8 cellular contexts compared by ENCODE assay signal in the genomic region with DNA sequence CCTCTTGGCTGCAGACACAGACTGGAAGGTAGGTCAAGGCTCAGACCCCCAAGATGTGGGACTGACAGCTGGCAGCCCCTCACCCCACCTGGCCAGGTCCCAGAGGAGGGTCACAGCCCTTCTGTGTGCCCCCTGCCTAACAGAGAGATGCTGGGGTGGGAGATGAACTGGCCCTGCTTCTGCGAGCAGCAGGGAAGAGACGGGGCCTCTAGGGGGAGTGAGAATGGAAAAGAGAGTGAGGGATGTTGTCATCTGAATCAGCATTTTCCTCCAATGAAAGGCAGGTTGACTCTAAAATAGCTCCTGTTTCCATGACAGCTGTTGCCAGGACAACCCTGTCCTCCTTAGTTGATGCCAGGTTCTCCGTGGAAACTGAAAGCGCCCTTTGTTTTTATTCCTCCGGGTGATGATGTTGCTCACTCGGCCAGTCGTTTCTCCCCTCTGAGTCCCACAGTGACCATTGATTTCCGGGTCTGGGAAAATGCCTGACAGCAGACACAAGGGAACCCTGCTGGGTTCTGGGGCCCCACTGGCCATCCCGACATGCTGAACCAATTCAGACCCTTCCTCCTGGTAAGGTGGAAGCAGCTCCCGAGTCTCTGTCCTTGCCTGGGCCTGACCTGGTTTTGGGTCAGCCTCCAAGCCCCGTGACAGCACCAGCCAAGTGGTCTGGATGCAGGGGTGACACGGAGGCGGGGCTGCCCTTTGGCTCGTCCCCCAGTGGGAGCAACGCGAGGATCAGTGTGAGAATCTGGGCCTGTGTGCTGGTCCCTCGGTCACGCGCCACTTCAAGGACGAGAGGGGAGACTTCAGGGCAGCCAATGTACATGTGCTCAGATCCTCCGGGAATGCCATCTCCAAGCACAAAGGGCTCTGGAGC. TPM values are rescaled to one million over a fixed set of nuclear protein-coding genes. Genes with fewer than 3 reads are reported as not detected.
A peak's percentile ranks its signal among the peaks of the same experiment; 100 is the strongest.
DNase-seq lines count a peak whose midpoint lies in the region; ATAC-seq, FAIRE-seq and TF ChIP-seq lines count a peak whose summit lies in the region.

No MANE protein-coding gene starts in this region.

- intact Hi-C loops in K562 (cut with micrococcal nuclease): loop anchor here (5.0 kb wide), 2 partner anchors 167 to 262 kb away; no protein-coding TSS in a partner anchor

- TF ChIP-seq RAD21 in SK-N-SH (IDR thresholded peaks at IDR 0.05; ENCODE audit: low read length): peak; percentile 43
- TF ChIP-seq RAD21 in K562 (CRISPR knock-in tag; conservative IDR thresholded peaks at IDR 0.05 in 1 of 2, IDR thresholded peaks at IDR 0.05 in 1 of 2): peak in 1 of 2 experiments; percentile 28; a peak in 1 of 4 replicates

- H3K4me1 ChIP-seq in SK-N-SH (ENCODE audit: control insufficient read depth in 1 of 2, insufficient read depth in 2 of 2, low read depth in 1 of 2, low read length in 1 of 2): peaks cover 6 to 38% of the 10 kb centered on the region in 2 experiments; a peak in 2 of 4 replicates
- peaks cover 3 to 40% of the 10 kb centered on the region in 2 experiments; a peak in 4 of 5 replicates for H3K4me1 ChIP-seq in K562 (replicated peaks in 1 of 2; ENCODE audit: control insufficient read depth in 2 of 2, insufficient read depth in 2 of 2, low read length in 2 of 2)

- no TSS peak for BruUV-seq in K562 (replicated peaks; lab: Mats Ljungman, UMichigan)

- no peaks in the 10 kb centered on the region for H3K9me2 ChIP-seq in SK-N-SH

- POLR2A ChIA-PET in SK-N-SH (lab: Yijun Ruan, JAX): interaction anchor here (0.7 to 1.2 kb wide), 2 partner anchors 9 to 21 kb away, joined by 4 read pairs; a partner anchor contains a TSS
- POLR2A ChIA-PET in K562 (lab: Yijun Ruan, JAX): interaction anchor here (0.6 to 2.1 kb wide), 3 partner anchors 10 to 60 kb away, joined by 3 to 7 read pairs (median 4); no protein-coding TSS in a partner anchor

- no peaks in the 10 kb centered on the region for H3K79me2 ChIP-seq in SK-N-SH (ENCODE audit: insufficient read depth)
- no peaks in the 10 kb centered on the region for H3K79me2 ChIP-seq in K562 (ENCODE audit: control insufficient read depth, insufficient read depth, low read length)

- H3K27me3 ChIP-seq in SK-N-SH (ENCODE audit: insufficient read depth): no peaks in the 10 kb centered on the region
- peaks cover 0 to 31% of the 10 kb centered on the region in 2 experiments; a peak in 3 of 5 replicates for H3K27me3 ChIP-seq in K562 (ENCODE audit: control insufficient read depth in 2 of 2, insufficient read depth in 2 of 2, low read length in 2 of 2)

- no peaks in the 10 kb centered on the region for H4K20me1 ChIP-seq in SK-N-SH (ENCODE audit: insufficient read depth)
- peaks cover 15% of the 10 kb centered on the region; the same call in 1 of the 2 replicates for H4K20me1 ChIP-seq in K562 (replicated peaks; ENCODE audit: control insufficient read depth, insufficient read depth, low read length)

- peak; percentile 74 for TF ChIP-seq CTCF in HFF-Myc (IDR thresholded peaks at IDR 0.05; ENCODE audit: low read depth, low read length, missing control alignments)
- TF ChIP-seq CTCF in NB4 (IDR thresholded peaks at IDR 0.05; ENCODE audit: low read depth, low read length): peak; percentile 64
- peak; percentile 69 for TF ChIP-seq CTCF in SK-N-SH (IDR thresholded peaks at IDR 0.05)
- peak; percentile 54 to 79 (median 77) for TF ChIP-seq CTCF in K562 (IDR thresholded peaks at IDR 0.05 in 2 of 3, conservative IDR thresholded peaks at IDR 0.05 in 1 of 3; ENCODE audit: insufficient read depth in 2 of 3, low read depth in 1 of 3, low read length in 3 of 3)
- TF ChIP-seq CTCF in retinal pigment epithelial cell (conservative IDR thresholded peaks at IDR 0.05; ENCODE audit: low read depth, low read length): peak; percentile 83

- peak overlapping the region; percentile 78 for H2AFZ ChIP-seq in SK-N-SH (ENCODE audit: low read depth)
- H2AFZ ChIP-seq in K562 (ENCODE audit: low read depth, low read length): no peak overlapping the region

- H3K36me3 ChIP-seq in SK-N-SH (replicated peaks in 1 of 2; ENCODE audit: control insufficient read depth in 1 of 2, insufficient read depth in 2 of 2, low read length in 1 of 2) (no peaks in the 10 kb centered on the region), K562 (ENCODE audit: control insufficient read depth, insufficient read depth, low read length) (no peaks in the 10 kb centered on the region)

- H3F3A ChIP-seq in SK-N-SH (replicated peaks; ENCODE audit: insufficient read depth): peaks cover 10% of the 10 kb centered on the region

- peak; percentile 87 for ATAC-seq in K562

- H3K27ac ChIP-seq in SK-N-SH (ENCODE audit: low read depth in 2 of 2, low read length in 1 of 2) (peak overlapping the region; percentile 86 to 97), K562 (ENCODE audit: extremely low read depth, low read depth, low read length) (no peak overlapping the region)

- DNase-seq in GM03348 (ENCODE audit: low spot score): peak; percentile 93
- peak; percentile 91 for DNase-seq in HFF-Myc (ENCODE audit: extremely low read depth, low read depth)
- DNase-seq in NB4 (ENCODE audit: low read depth): peak; percentile 71
- DNase-seq in SK-N-SH: peak; percentile 93
- peak; percentile 86 to 92 (median 90) for DNase-seq in K562 (ENCODE audit: extremely low read depth in 1 of 4, low spot score in 3 of 4)
- peak; percentile 83 to 95 for DNase-seq in hippocampal formation (lab: John Stamatoyannopoulos, UW)
- peak; percentile 95 for DNase-seq in retinal pigment epithelial cell (ENCODE audit: low read depth)
- DNase-seq in GF-D8 (lab: John Stamatoyannopoulos, UW): no peak

- H3K4me2 ChIP-seq in SK-N-SH (peak overlapping the region; percentile 80), K562 (ENCODE audit: insufficient read depth, low read length) (no peak overlapping the region)

- 36% methylated on average over 15 of the region's 21 CpGs for WGBS in SK-N-SH (ENCODE audit: low lambda C conversion rate)
- 8% methylated on average over 21 of the region's 21 CpGs for WGBS in K562 (ENCODE audit: insufficient coverage, low coverage, missing lambda C conversion rate)

- H3K9ac ChIP-seq in SK-N-SH (peak overlapping the region; percentile 79), K562 (ENCODE audit: insufficient read depth in 1 of 2, low read depth in 2 of 2, low read length in 2 of 2) (no peak overlapping the region)

- FAIRE-seq in K562 (lab: Jason Lieb, UNC): peak; percentile 93

- H3K9me1 ChIP-seq in K562 (ENCODE audit: control insufficient read depth, insufficient read depth, low read length): peaks cover 2% of the 10 kb centered on the region

- H3K9me3 ChIP-seq in SK-N-SH (no peaks in the 10 kb centered on the region), K562 (replicated peaks; ENCODE audit: control insufficient read depth, insufficient read depth, low read depth, low read length) (no peaks in the 10 kb centered on the region)

- TF ChIP-seq EP300 in SK-N-SH (IDR thresholded peaks at IDR 0.05; ENCODE audit: borderline replicate concordance in 1 of 2, low read depth in 1 of 2, low read length in 1 of 2): peak; percentile 17 to 38; a peak in 2 of 4 replicates
- no peak for TF ChIP-seq EP300 in K562 (IDR thresholded peaks at IDR 0.05; ENCODE audit: low read length)

- in situ Hi-C loops in K562 (cut with MboI): loop anchor here (5.0 kb wide), 1 partner anchor 158 kb away; no protein-coding TSS in a partner anchor

- CTCF ChIA-PET in SK-N-SH (lab: Yijun Ruan, JAX): interaction anchor here (0.6 to 13.4 kb wide), 31 partner anchors 7 to 261 kb away, joined by 3 to 542 read pairs (median 4); a partner anchor contains a TSS
- CTCF ChIA-PET in K562 (lab: Yijun Ruan, JAX; ENCODE audit: low intra/inter-chr PET ratio): interaction anchor here (0.6 kb wide), 1 partner anchor 174 kb away, joined by 3 read pairs; no protein-coding TSS in a partner anchor

- TF ChIP-seq POLR2A in NB4 (IDR thresholded peaks at IDR 0.05; ENCODE audit: extremely low read depth, insufficient read length): no peak
- no peak for TF ChIP-seq POLR2A in K562 (conservative IDR thresholded peaks at IDR 0.05)

- H3K4me3 ChIP-seq in HFF-Myc (replicated peaks; ENCODE audit: low read depth, low read length) (no peak overlapping the region), NB4 (ENCODE audit: low read depth, low read length) (no peak overlapping the region), SK-N-SH (ENCODE audit: low read depth in 2 of 2, low read length in 1 of 2) (peak overlapping the region; percentile 23 to 34; a peak in 2 of 4 replicates), K562 (no peak overlapping the region), retinal pigment epithelial cell (ENCODE audit: low read length) (no peak overlapping the region)

RNA-seq across cellular contexts. Expression of a gene that starts 4.7 kb away (rescaled TPM):
- polyA plus RNA-seq in SK-N-SH (2012; rRNA removed): 46.2 and 52.0 TPM in 2 replicates
- 18.9 and 28.9 TPM in 2 replicates for polyA plus RNA-seq in SK-N-SH (2012; cell fraction: cytosol; rRNA removed)
- 127 and 159 TPM in 2 replicates for polyA plus RNA-seq in SK-N-SH (2012; cell fraction: nucleus; rRNA removed)
- 1.3 and 1.9 TPM in 2 replicates for total RNA-seq in K562 (2011; cell fraction: chromatin; rRNA removed; ENCODE audit: low replicate concordance)
- 1.8 TPM in 2 replicates for total RNA-seq in K562 (2011; cell fraction: nucleolus; rRNA removed)
- 0.51 and 2.0 TPM in 2 replicates for total RNA-seq in K562 (2011; cell fraction: nucleoplasm; rRNA removed)
- 0.18 and 0.37 TPM in 2 replicates for total RNA-seq in K562 (2014; rRNA removed)
- 0.22 and 0.62 TPM in 2 replicates for total RNA-seq in K562 (2014; rRNA removed; fragmentation: Illumina TruSeq; extraction: Trizol)
- total RNA-seq in K562 (2015; rRNA removed; fragmentation: Illumina TruSeq; extraction: Trizol): 0.14 and 0.26 TPM in 2 replicates
- 0.85 and 0.95 TPM in 2 replicates for total RNA-seq in K562 (2021)
- 0.24 and 0.61 TPM in 2 replicates for polyA plus RNA-seq in K562 (2011; rRNA removed)
- 0.65 and 0.98 TPM in 2 replicates for polyA plus RNA-seq in K562 (2011; cell fraction: cytosol; rRNA removed)
- polyA plus RNA-seq in K562 (2011; cell fraction: nucleus; rRNA removed): 2.1 and 3.5 TPM in 2 replicates
- polyA plus RNA-seq in K562 (2012): 0.85 and 1.0 TPM in 2 replicates
- polyA plus RNA-seq in K562 (2014; fragmentation: Illumina TruSeq; extraction: Trizol): 0.14 and 0.28 TPM in 2 replicates
- polyA plus RNA-seq in K562 (2014; fragmentation: Nextera tagmentation; extraction: Ambion mirVana): under 1 TPM; 0.06 to 0.07 TPM
- polyA plus RNA-seq in K562 (2014; rRNA removed): 0.53 and 0.81 TPM in 2 replicates
- 0.24 and 0.42 TPM in 2 replicates for polyA minus RNA-seq in K562 (2011; rRNA and poly(A)+ RNA removed)
- polyA minus RNA-seq in K562 (2011; cell fraction: cytosol; rRNA and poly(A)+ RNA removed): 1.4 TPM in 1 of 2 replicates, not detected in the other
- 1.2 TPM in 2 replicates for polyA minus RNA-seq in K562 (2011; cell fraction: nucleus; rRNA and poly(A)+ RNA removed)

RNA-seq across cellular contexts. Expression of a gene that starts 20.1 kb away (rescaled TPM):
- polyA plus RNA-seq in SK-N-SH (2012; rRNA removed): 17.2 and 22.2 TPM in 2 replicates
- 8.7 and 9.0 TPM in 2 replicates for polyA plus RNA-seq in SK-N-SH (2012; cell fraction: cytosol; rRNA removed)
- 107 and 134 TPM in 2 replicates for polyA plus RNA-seq in SK-N-SH (2012; cell fraction: nucleus; rRNA removed)
- total RNA-seq in K562 (2011; cell fraction: chromatin; rRNA removed; ENCODE audit: low replicate concordance): 102 and 113 TPM in 2 replicates
- total RNA-seq in K562 (2011; cell fraction: nucleolus; rRNA removed): 84.7 and 97.7 TPM in 2 replicates
- total RNA-seq in K562 (2011; cell fraction: nucleoplasm; rRNA removed): 88.4 and 88.6 TPM in 2 replicates
- total RNA-seq in K562 (2014; rRNA removed): 28.1 and 33.9 TPM in 2 replicates
- 19.8 and 21.4 TPM in 2 replicates for total RNA-seq in K562 (2014; rRNA removed; fragmentation: Illumina TruSeq; extraction: Trizol)
- total RNA-seq in K562 (2015; rRNA removed; fragmentation: Illumina TruSeq; extraction: Trizol): 19.3 and 20.2 TPM in 2 replicates
- 24.4 and 28.5 TPM in 2 replicates for total RNA-seq in K562 (2021)
- 23.7 and 29.2 TPM in 2 replicates for polyA plus RNA-seq in K562 (2011; rRNA removed)
- polyA plus RNA-seq in K562 (2011; cell fraction: cytosol; rRNA removed): 11.1 and 23.6 TPM in 2 replicates
- polyA plus RNA-seq in K562 (2011; cell fraction: nucleus; rRNA removed): 78.8 and 120 TPM in 2 replicates
- polyA plus RNA-seq in K562 (2012): 17.5 and 21.5 TPM in 2 replicates
- 18.3 and 19.3 TPM in 2 replicates for polyA plus RNA-seq in K562 (2014; fragmentation: Illumina TruSeq; extraction: Trizol)
- 1 to 10 TPM; 9.2 to 9.6 TPM for polyA plus RNA-seq in K562 (2014; fragmentation: Nextera tagmentation; extraction: Ambion mirVana)
- 37.2 and 40.9 TPM in 2 replicates for polyA plus RNA-seq in K562 (2014; rRNA removed)
- polyA minus RNA-seq in K562 (2011; rRNA and poly(A)+ RNA removed): 25.0 and 25.3 TPM in 2 replicates
- polyA minus RNA-seq in K562 (2011; cell fraction: cytosol; rRNA and poly(A)+ RNA removed): 9.0 and 16.0 TPM in 2 replicates
- 47.0 and 59.0 TPM in 2 replicates for polyA minus RNA-seq in K562 (2011; cell fraction: nucleus; rRNA and poly(A)+ RNA removed)

Comparison
In these comparisons a context has a peak if more than half of its experiments do, and no peak if none do; other contexts are left out.
1. H3K4me3 ChIP-seq: peak in SK-N-SH (2 of 2); none in HFF-Myc (single experiment), NB4 (single experiment), K562 (single experiment) and retinal pigment epithelial cell (single experiment).
2. RNA of a gene that starts 4.7 kb away (polyA plus RNA-seq): 18.9 to 159 TPM in SK-N-SH; 0.06 to 3.5 TPM in K562; every median in the first group is over 4 times any median in the second.
3. Peak in every context shown above with its lines, with median percentiles within 50 percentile points of each other: CTCF ChIP-seq.